8 cellular contexts compared by ENCODE assay signal in genomic region chr2:98479959-98480524, GRCh38. TPM values are rescaled to one million over a fixed set of nuclear protein-coding genes. Genes with fewer than 3 reads are reported as not detected.
DNase-seq lines count a peak whose midpoint lies in the region; ATAC-seq lines count a peak whose summit lies in the region.

No MANE protein-coding gene starts in this region.

- H3K4me3 ChIP-seq in GM23248 = no peak overlapping the region

- H3K27ac Mint-ChIP-seq in activated naive CD4-positive, alpha-beta T cell treated with anti-CD3 and anti-CD28 coated beads, Interleukin-2, amount 50 U/mL, for 24 hours = peak overlapping the region; percentile 71

- H3K9me3 ChIP-seq in GM23248 (ENCODE audit: low read depth) = no peaks in the 10 kb centered on the region

- peaks cover 12% of the 10 kb centered on the region for H3K4me1 ChIP-seq in GM23248 (ENCODE audit: insufficient read depth)

- H3K9me3 Mint-ChIP-seq in activated naive CD4-positive, alpha-beta T cell treated with anti-CD3 and anti-CD28 coated beads, Interleukin-2, amount 50 U/mL, for 24 hours = no peaks in the 10 kb centered on the region

- no peaks in the 10 kb centered on the region for H3K9me2 ChIP-seq in GM23248 (ENCODE audit: insufficient read depth)

- no peak overlapping the region for H3K9ac ChIP-seq in GM23248

- no peak overlapping the region for H3K27ac ChIP-seq in GM23248

- no peaks in the 10 kb centered on the region for H3K27me3 ChIP-seq in GM23248 (replicated peaks; ENCODE audit: insufficient read depth)

- no peaks in the 10 kb centered on the region for H3K27me3 Mint-ChIP-seq in activated naive CD4-positive, alpha-beta T cell treated with anti-CD3 and anti-CD28 coated beads, Interleukin-2, amount 50 U/mL, for 24 hours

- H4K20me1 ChIP-seq in GM23248 (ENCODE audit: insufficient read depth) = no peaks in the 10 kb centered on the region; the same call in 1 of the 2 replicates

- WGBS in GM23248 (ENCODE audit: low coverage in 1 of 2, low lambda C conversion rate in 2 of 2, missing lambda C conversion rate in 2 of 2), 2 experiments = 11 to 14% methylated on average over 4 of the region's 4 CpGs

- peaks cover 3% of the 10 kb centered on the region for H3K36me3 Mint-ChIP-seq in activated naive CD4-positive, alpha-beta T cell treated with anti-CD3 and anti-CD28 coated beads, Interleukin-2, amount 50 U/mL, for 24 hours

- no peaks in the 10 kb centered on the region for H3K36me3 ChIP-seq in GM23248 (ENCODE audit: low read depth)

- peak overlapping the region; percentile 38 for H3K4me3 Mint-ChIP-seq in activated naive CD4-positive, alpha-beta T cell treated with anti-CD3 and anti-CD28 coated beads, Interleukin-2, amount 50 U/mL, for 24 hours

- ATAC-seq in stimulated activated naive CD8-positive, alpha-beta T cell treated with anti-CD3 and anti-CD28 coated beads, Interleukin-15, Interleukin-2, amounts not matched to agents 100 U/mL and 50 U/mL, for 24 hours = peak; percentile 62
- ATAC-seq in GM18858 (IDR thresholded peaks at IDR 0.05; ENCODE audit: unreplicated experiment) (no peak), GM21515 (IDR thresholded peaks at IDR 0.05; ENCODE audit: unreplicated experiment) (no peak)

- peak overlapping the region; percentile 12 for H3K4me2 ChIP-seq in GM23248 (ENCODE audit: unreplicated experiment)

- peaks cover 7% of the 10 kb centered on the region; the same call in 1 of the 2 replicates for H3F3A ChIP-seq in GM23248 (ENCODE audit: insufficient read depth)

- in situ Hi-C loops in GM23248 (cut with MboI) = no loop called here

- H3K4me1 Mint-ChIP-seq in activated naive CD4-positive, alpha-beta T cell treated with anti-CD3 and anti-CD28 coated beads, Interleukin-2, amount 50 U/mL, for 24 hours = peaks cover 99% of the 10 kb centered on the region

- H3K79me2 ChIP-seq in GM23248 (ENCODE audit: insufficient read depth) = peaks cover 30% of the 10 kb centered on the region; the same call in 1 of the 2 replicates

- H2AFZ ChIP-seq in GM23248 = no peak overlapping the region

- peak; percentile 79 for DNase-seq in DMS79 (lab: John Stamatoyannopoulos, UW)
- peak; percentile 83 for DNase-seq in GM23248
- DNase-seq in NCI-H2196 (lab: John Stamatoyannopoulos, UW; ENCODE audit: unreplicated experiment) = peak; percentile 71
- DNase-seq in iris pigment epithelial cell (ENCODE audit: low read depth) = peak; percentile 50
- DNase-seq in stimulated activated naive CD8-positive, alpha-beta T cell treated with anti-CD3 and anti-CD28 coated beads, Interleukin-15, Interleukin-2, amounts not matched to agents 100 U/mL and 50 U/mL, for 24 hours = peak; percentile 51

RNA-seq across cellular contexts. Expression of gene INPP4A, which starts 35.4 kb away (rescaled TPM):
- 16.0 and 22.8 TPM in 2 replicates for total RNA-seq in GM23248 (2014; rRNA removed; shearing (Covaris generic))
- 8.0 and 9.5 TPM in 2 replicates for polyA plus RNA-seq in GM23248 (2016; fragmentation: Nextera tagmentation; extraction: Ambion mirVana)
